Comparison of ENCODE assay signal across 10 cellular contexts in genomic region chr15:31302778-31303433, GRCh38. TPM values are rescaled to one million over a fixed set of nuclear protein-coding genes. Genes with fewer than 3 reads are reported as not detected.
DNase-seq lines count a peak whose midpoint lies in the region; ATAC-seq and TF ChIP-seq lines count a peak whose summit lies in the region.
"Had no signal": no experiment of that assay in that cellular context is flagged by ENCODE, and none has a peak within 500 bp of the region (broad histone marks: within the 10 kb centered on the region; RNA-seq: fewer than 3 reads in every experiment).

No MANE protein-coding gene starts in this region.

- no peaks in the 10 kb centered on the region for H3K9me3 Mint-ChIP-seq in activated CD4-positive, alpha-beta T cell treated with anti-CD3 and anti-CD28 coated beads for 36 hours (ENCODE audit: low read depth)
- no peaks in the 10 kb centered on the region for H3K9me3 Mint-ChIP-seq in effector memory CD8-positive, alpha-beta T cell

- intact Hi-C loops in activated CD4-positive, alpha-beta T cell treated with anti-CD3 and anti-CD28 coated beads for 36 hours (cut with DNase I, micrococcal nuclease), result no loop called here
- intact Hi-C loops in sigmoid colon (cut with DNase I), result no loop called here

- no peaks in the 10 kb centered on the region for H3K4me1 ChIP-seq in sigmoid colon

- no peak for TF ChIP-seq CTCF in sigmoid colon (IDR thresholded peaks at IDR 0.05)

- no peak for TF ChIP-seq POLR2A in sigmoid colon (IDR thresholded peaks at IDR 0.05)

- peak; percentile 72 for ATAC-seq in activated CD4-positive, alpha-beta T cell treated with anti-CD3 and anti-CD28 coated beads for 36 hours
- ATAC-seq in effector memory CD8-positive, alpha-beta T cell (replicated peaks), result peak; percentile 52
- ATAC-seq in GM18907 (IDR thresholded peaks at IDR 0.05; ENCODE audit: unreplicated experiment) (no peak), GM18909 (IDR thresholded peaks at IDR 0.05; ENCODE audit: poor library complexity, unreplicated experiment) (no peak)

- H3K27me3 Mint-ChIP-seq in activated CD4-positive, alpha-beta T cell treated with anti-CD3 and anti-CD28 coated beads for 36 hours, result no peaks in the 10 kb centered on the region
- peaks cover 7 to 11% of the 10 kb centered on the region in 2 donors for H3K27me3 Mint-ChIP-seq in effector memory CD8-positive, alpha-beta T cell

- no peaks in the 10 kb centered on the region for H3K36me3 ChIP-seq in sigmoid colon

- no peak overlapping the region for H3K4me3 ChIP-seq in sigmoid colon

- peaks cover 36% of the 10 kb centered on the region for H3K4me1 Mint-ChIP-seq in activated CD4-positive, alpha-beta T cell treated with anti-CD3 and anti-CD28 coated beads for 36 hours
- peaks cover 11 to 13% of the 10 kb centered on the region in 2 donors for H3K4me1 Mint-ChIP-seq in effector memory CD8-positive, alpha-beta T cell (ENCODE audit: low read depth in 2 of 2)

- no peaks in the 10 kb centered on the region for H3K27me3 ChIP-seq in sigmoid colon

- WGBS in sigmoid colon, 2 donors, result 73 to 82% methylated on average over 12 of the region's 12 CpGs

- no peak overlapping the region for H3K4me3 Mint-ChIP-seq in activated CD4-positive, alpha-beta T cell treated with anti-CD3 and anti-CD28 coated beads for 36 hours
- no peak overlapping the region for H3K4me3 Mint-ChIP-seq in effector memory CD8-positive, alpha-beta T cell

- H3K27ac ChIP-seq in sigmoid colon, result no peak overlapping the region
- H3K27ac ChIP-seq: VCaP had no signal

- in situ Hi-C loops in KBM-7 (cut with MboI; ENCODE audit: low pct_unique_long_range_greater_than_20kb, low sequenced_read_pairs), result no loop called here

- TF ChIP-seq EP300 in sigmoid colon (IDR thresholded peaks at IDR 0.05), result no peak

- POLR2A ChIA-PET in activated CD4-positive, alpha-beta T cell treated with anti-CD3 and anti-CD28 coated beads for 36 hours (lab: Charles Lee), result interaction anchor here (0.6 kb wide), 2 partner anchors 44 to 109 kb away, joined by 3 to 4 read pairs; no protein-coding TSS in a partner anchor

- no peaks in the 10 kb centered on the region for H3K9me3 ChIP-seq in sigmoid colon

- H3K27ac Mint-ChIP-seq in activated CD4-positive, alpha-beta T cell treated with anti-CD3 and anti-CD28 coated beads for 36 hours, result no peak overlapping the region
- no peak overlapping the region for H3K27ac Mint-ChIP-seq in effector memory CD8-positive, alpha-beta T cell

- CTCF ChIA-PET in activated CD4-positive, alpha-beta T cell treated with anti-CD3 and anti-CD28 coated beads for 36 hours (lab: Charles Lee), result interaction anchor here (0.6 to 1.1 kb wide), 3 partner anchors 24 to 83 kb away, joined by 3 to 5 read pairs (median 3); no protein-coding TSS in a partner anchor

- no peaks in the 10 kb centered on the region for H3K36me3 Mint-ChIP-seq in activated CD4-positive, alpha-beta T cell treated with anti-CD3 and anti-CD28 coated beads for 36 hours (ENCODE audit: low read depth)
- peaks cover 5% of the 10 kb centered on the region for H3K36me3 Mint-ChIP-seq in effector memory CD8-positive, alpha-beta T cell (ENCODE audit: insufficient read depth)

- peak; percentile 30 for DNase-seq in activated CD4-positive, alpha-beta T cell treated with anti-CD3 and anti-CD28 coated beads for 36 hours
- DNase-seq in activated CD4-positive, alpha-beta T cell treated with anti-CD3 and anti-CD28 coated beads, Interleukin-2, amount 50 U/mL, for 1 hour, result no peak
- peak; percentile 18 for DNase-seq in KBM-7
- no peak for DNase-seq in effector memory CD8-positive, alpha-beta T cell
- peak; percentile 56 for DNase-seq in sigmoid colon
- DNase-seq in pons (ENCODE audit: low spot score), result no peak
- DNase-seq: aorta had no signal

RNA-seq across cellular contexts. Expression of gene KLF13, which starts 23.7 kb away (rescaled TPM):
- 100 to 1,000 TPM; 147 to 212 TPM for total RNA-seq in activated CD4-positive, alpha-beta T cell treated with anti-CD3 and anti-CD28 coated beads for 36 hours
- 10 to 100 TPM; 18.7 to 28.0 (median 24.5) TPM for total RNA-seq in sigmoid colon
- 10 to 100 TPM; 23.4 to 71.9 (median 48.6) TPM for polyA plus RNA-seq in sigmoid colon

Comparison
In these comparisons a context has a peak if more than half of its experiments do, and no peak if none do; other contexts are left out.
1. DNase-seq: peak in activated CD4-positive, alpha-beta T cell treated with anti-CD3 and anti-CD28 coated beads for 36 hours (single experiment), KBM-7 (single experiment) and sigmoid colon (single experiment); none in activated CD4-positive, alpha-beta T cell treated with anti-CD3 and anti-CD28 coated beads, Interleukin-2, amount 50 U/mL, for 1 hour (single experiment), effector memory CD8-positive, alpha-beta T cell (0 of 3) and pons (single experiment).
2. ATAC-seq: peak in activated CD4-positive, alpha-beta T cell treated with anti-CD3 and anti-CD28 coated beads for 36 hours (single experiment) and effector memory CD8-positive, alpha-beta T cell (single experiment); none in GM18907 (single experiment) and GM18909 (single experiment).
3. RNA of gene KLF13, which starts 23.7 kb away (total RNA-seq): 147 to 212 TPM in activated CD4-positive, alpha-beta T cell treated with anti-CD3 and anti-CD28 coated beads for 36 hours; 18.7 to 28.0 TPM in sigmoid colon; every median in the first group is over 4 times any median in the second.